Comparison of ENCODE assay signal across 15 cellular contexts in genomic region chr4:90159193-90159592, GRCh38. TPM values are rescaled to one million over a fixed set of nuclear protein-coding genes. Genes with fewer than 3 reads are reported as not detected.
DNase-seq lines count a peak whose midpoint lies in the region; ATAC-seq, FAIRE-seq and TF ChIP-seq lines count a peak whose summit lies in the region.
"Had no signal": no experiment of that assay in that cellular context is flagged by ENCODE, and none has a peak within 500 bp of the region (broad histone marks: within the 10 kb centered on the region; RNA-seq: fewer than 3 reads in every experiment).

No MANE protein-coding gene starts in this region.

- H3K9me3 ChIP-seq in CD8-positive, alpha-beta T cell (ENCODE audit: low read length), result no peaks in the 10 kb centered on the region
- H3K9me3 ChIP-seq: Peyer's patch had no signal

- no peak for ATAC-seq in memory B cell (ENCODE audit: low read depth)
- ATAC-seq in HG03378 (IDR thresholded peaks at IDR 0.05; ENCODE audit: unreplicated experiment), result no peak
- ATAC-seq in CD8-positive, alpha-beta T cell, result no peak

- POLR2A ChIA-PET in CD8-positive, alpha-beta T cell (lab: Charles Lee), result no interaction called here

- H3K27ac Mint-ChIP-seq in memory B cell, result peak overlapping the region; percentile 5
- H3K27ac Mint-ChIP-seq in CD8-positive, alpha-beta T cell, result no peak overlapping the region
- H3K27ac Mint-ChIP-seq: CD8-positive, alpha-beta memory T cell had no signal

- H3K4me3 ChIP-seq in bronchial epithelial cell (ENCODE audit: low read depth, low read length), result no peak overlapping the region
- H3K4me3 ChIP-seq in CD8-positive, alpha-beta T cell (ENCODE audit: low read depth, low read length), result no peak overlapping the region
- H3K4me3 ChIP-seq: Peyer's patch had no signal

- DNase-seq in HS-5 (ENCODE audit: low read depth) (peak; percentile 26), NCI-H446 treated with DMSO at 0.1 percent for 48 hours (lab: John Stamatoyannopoulos, UW) (peak; percentile 79), bronchial epithelial cell (ENCODE audit: low read depth) (peak; percentile 84), memory B cell (ENCODE audit: low spot score in 2 of 2) (no peak), middle frontal gyrus (ENCODE audit: extremely low spot score, low spot score) (no peak)
- no peak for DNase-seq in CD8-positive, alpha-beta T cell
- DNase-seq: CD8-positive, alpha-beta memory T cell; H7; NCI-H1436; NCI-H2081 treated with DMSO at 0.1 percent for 48 hours; NCI-H345; NCI-H748 treated with DMSO at 0.1 percent for 48 hours; Peyer's patch; SIG-M5 had no signal

- H3K36me3 Mint-ChIP-seq in memory B cell, result peaks cover 6% of the 10 kb centered on the region
- H3K36me3 Mint-ChIP-seq in CD8-positive, alpha-beta T cell, result no peaks in the 10 kb centered on the region
- H3K36me3 Mint-ChIP-seq: CD8-positive, alpha-beta memory T cell had no signal

- H3K27ac ChIP-seq in CD8-positive, alpha-beta T cell (ENCODE audit: low read depth, low read length), result no peak overlapping the region
- H3K27ac ChIP-seq: Peyer's patch had no signal

- intact Hi-C loops in CD8-positive, alpha-beta T cell (cut with DNase I, micrococcal nuclease), result no loop called here

- CTCF ChIA-PET in CD8-positive, alpha-beta T cell (lab: Charles Lee), result no interaction called here

- no peaks in the 10 kb centered on the region for H3K36me3 ChIP-seq in bronchial epithelial cell (ENCODE audit: control insufficient read depth, insufficient read depth, low read length)
- H3K36me3 ChIP-seq in CD8-positive, alpha-beta T cell (ENCODE audit: insufficient read depth, low read length), result no peaks in the 10 kb centered on the region
- H3K36me3 ChIP-seq: Peyer's patch had no signal

- H3K4me1 ChIP-seq in CD8-positive, alpha-beta T cell (ENCODE audit: insufficient read depth, low read length), result no peaks in the 10 kb centered on the region
- H3K4me1 ChIP-seq: Peyer's patch had no signal

- H3K4me3 Mint-ChIP-seq in memory B cell, result no peak overlapping the region
- no peak overlapping the region for H3K4me3 Mint-ChIP-seq in CD8-positive, alpha-beta T cell
- H3K4me3 Mint-ChIP-seq: CD8-positive, alpha-beta memory T cell had no signal

- FAIRE-seq in bronchial epithelial cell (lab: Jason Lieb, UNC), result no peak

- no peaks in the 10 kb centered on the region for H3K9me3 Mint-ChIP-seq in memory B cell
- no peaks in the 10 kb centered on the region for H3K9me3 Mint-ChIP-seq in CD8-positive, alpha-beta T cell

- H3K27me3 Mint-ChIP-seq in memory B cell, result no peaks in the 10 kb centered on the region
- H3K27me3 Mint-ChIP-seq in CD8-positive, alpha-beta T cell (ENCODE audit: low read depth), result no peaks in the 10 kb centered on the region
- H3K27me3 Mint-ChIP-seq: CD8-positive, alpha-beta memory T cell had no signal

- H3K4me1 Mint-ChIP-seq in memory B cell, result peaks cover 17% of the 10 kb centered on the region
- H3K4me1 Mint-ChIP-seq in CD8-positive, alpha-beta T cell (ENCODE audit: low read depth), result no peaks in the 10 kb centered on the region
- H3K4me1 Mint-ChIP-seq: CD8-positive, alpha-beta memory T cell had no signal

- no peaks in the 10 kb centered on the region for H3K27me3 ChIP-seq in bronchial epithelial cell (ENCODE audit: control insufficient read depth, insufficient read depth, low read length)
- no peaks in the 10 kb centered on the region for H3K27me3 ChIP-seq in CD8-positive, alpha-beta T cell (ENCODE audit: insufficient read depth, low read length)
- H3K27me3 ChIP-seq: Peyer's patch had no signal

- no peak for TF ChIP-seq CTCF in bronchial epithelial cell (IDR thresholded peaks at IDR 0.05; ENCODE audit: insufficient read depth, low read length, severe bottlenecking)
- no peak for TF ChIP-seq CTCF in CD8-positive, alpha-beta T cell (IDR thresholded peaks at IDR 0.05)

RNA-seq across cellular contexts. Expression of gene CCSER1, which starts 32.0 kb away (rescaled TPM):
- 6.6 and 10.9 TPM in 2 replicates for total RNA-seq in bronchial epithelial cell
- total RNA-seq in CD8-positive, alpha-beta T cell, result under 1 TPM in 1 of 2 experiments, not detected in 1; 0.61 TPM

Comparison
In these comparisons a context has a peak if more than half of its experiments do, and no peak if none do; other contexts are left out.
1. DNase-seq: peak in HS-5 (single experiment), NCI-H446 treated with DMSO at 0.1 percent for 48 hours (single experiment) and bronchial epithelial cell (single experiment); none in memory B cell (0 of 2), middle frontal gyrus (single experiment) and CD8-positive, alpha-beta T cell (0 of 7).